1 cellular context compared by ENCODE assay signal in genomic region chr10:78529262-78529661, GRCh38.
TF ChIP-seq lines count a peak whose summit lies in the region.

No MANE protein-coding gene starts in this region.

TF ChIP-seq in H1, 55 proteins besides CTCF, POLR2A, EP300 and RAD21 (continued from another document):
- TF ChIP-seq RFX5 (IDR thresholded peaks at IDR 0.05; ENCODE audit: borderline replicate concordance, low read depth, low read length): no peak
- TF ChIP-seq, protein P1, sequence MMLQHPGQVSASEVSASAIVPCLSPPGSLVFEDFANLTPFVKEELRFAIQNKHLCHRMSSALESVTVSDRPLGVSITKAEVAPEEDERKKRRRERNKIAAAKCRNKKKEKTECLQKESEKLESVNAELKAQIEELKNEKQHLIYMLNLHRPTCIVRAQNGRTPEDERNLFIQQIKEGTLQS (IDR thresholded peaks at IDR 0.05; ENCODE audit: insufficient read depth, low read depth, low read length): no peak
- TF ChIP-seq SP4 (IDR thresholded peaks at IDR 0.05; ENCODE audit: low read length): no peak
- TF ChIP-seq JUN (IDR thresholded peaks at IDR 0.05; ENCODE audit: low read depth, low read length): no peak
- TF ChIP-seq SP1 (IDR thresholded peaks at IDR 0.05; ENCODE audit: low read depth, low read length): no peak
- no peak for TF ChIP-seq TCF12 (IDR thresholded peaks at IDR 0.05; ENCODE audit: low read depth, low read length)
- no peak for TF ChIP-seq CTBP2 (IDR thresholded peaks at IDR 0.05; ENCODE audit: borderline replicate concordance, insufficient read depth, insufficient read length, low read length)
- no peak for TF ChIP-seq TAF7 (optimal IDR thresholded peaks at IDR 0.05; ENCODE audit: borderline replicate concordance, low read depth, low read length)
- no peak for TF ChIP-seq SIN3A (conservative IDR thresholded peaks at IDR 0.05 in 1 of 2, IDR thresholded peaks at IDR 0.05 in 1 of 2; ENCODE audit: low read depth in 1 of 2, low read length in 2 of 2)
TF ChIP-seq in H1: peak in this region for 0.
